1 cellular context compared by ENCODE assay signal in the genomic region with DNA sequence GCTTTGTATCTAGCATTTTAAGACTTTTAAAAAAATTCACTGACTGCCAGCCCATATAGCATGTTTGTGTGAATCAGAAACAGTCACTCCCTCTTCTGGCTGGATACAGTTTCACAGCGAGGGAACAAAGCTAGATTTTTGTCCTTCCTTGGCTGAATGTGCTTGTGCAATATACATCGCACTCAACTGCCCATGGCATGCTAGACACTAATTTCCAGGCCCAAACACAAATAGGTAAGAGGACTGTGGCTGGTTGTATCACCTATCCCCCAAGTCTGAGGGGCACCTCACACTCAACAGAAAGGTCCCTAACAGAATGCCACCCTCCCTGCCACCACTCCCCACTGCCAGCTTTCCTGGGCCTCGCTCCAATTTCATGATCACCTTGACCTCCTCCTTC.
TF ChIP-seq lines count a peak whose summit lies in the region.

No MANE protein-coding gene starts in this region.

TF ChIP-seq in HepG2, 621 proteins besides CTCF, POLR2A, EP300 and RAD21 (continued from another document):
- TF ChIP-seq, protein P1, sequence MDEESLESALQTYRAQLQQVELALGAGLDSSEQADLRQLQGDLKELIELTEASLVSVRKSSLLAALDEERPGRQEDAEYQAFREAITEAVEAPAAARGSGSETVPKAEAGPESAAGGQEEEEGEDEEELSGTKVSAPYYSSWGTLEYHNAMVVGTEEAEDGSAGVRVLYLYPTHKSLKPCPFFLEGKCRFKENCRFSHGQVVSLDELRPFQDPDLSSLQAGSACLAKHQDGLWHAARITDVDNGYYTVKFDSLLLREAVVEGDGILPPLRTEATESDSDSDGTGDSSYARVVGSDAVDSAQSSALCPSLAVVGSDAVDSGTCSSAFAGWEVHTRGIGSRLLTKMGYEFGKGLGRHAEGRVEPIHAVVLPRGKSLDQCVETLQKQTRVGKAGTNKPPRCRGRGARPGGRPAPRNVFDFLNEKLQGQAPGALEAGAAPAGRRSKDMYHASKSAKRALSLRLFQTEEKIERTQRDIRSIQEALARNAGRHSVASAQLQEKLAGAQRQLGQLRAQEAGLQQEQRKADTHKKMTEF (CRISPR knock-in tag; IDR thresholded peaks at IDR 0.05): 0 out of 2 replicates have a peak, but pooled peaks have one; percentile 31
- TF ChIP-seq ZNF121 (CRISPR knock-in tag; IDR thresholded peaks at IDR 0.05): no peak
- TF ChIP-seq, protein P2, sequence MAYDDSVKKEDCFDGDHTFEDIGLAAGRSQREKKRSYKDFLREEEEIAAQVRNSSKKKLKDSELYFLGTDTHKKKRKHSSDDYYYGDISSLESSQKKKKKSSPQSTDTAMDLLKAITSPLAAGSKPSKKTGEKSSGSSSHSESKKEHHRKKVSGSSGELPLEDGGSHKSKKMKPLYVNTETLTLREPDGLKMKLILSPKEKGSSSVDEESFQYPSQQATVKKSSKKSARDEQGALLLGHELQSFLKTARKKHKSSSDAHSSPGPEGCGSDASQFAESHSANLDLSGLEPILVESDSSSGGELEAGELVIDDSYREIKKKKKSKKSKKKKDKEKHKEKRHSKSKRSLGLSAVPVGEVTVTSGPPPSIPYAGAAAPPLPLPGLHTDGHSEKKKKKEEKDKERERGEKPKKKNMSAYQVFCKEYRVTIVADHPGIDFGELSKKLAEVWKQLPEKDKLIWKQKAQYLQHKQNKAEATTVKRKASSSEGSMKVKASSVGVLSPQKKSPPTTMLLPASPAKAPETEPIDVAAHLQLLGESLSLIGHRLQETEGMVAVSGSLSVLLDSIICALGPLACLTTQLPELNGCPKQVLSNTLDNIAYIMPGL (CRISPR knock-in tag; IDR thresholded peaks at IDR 0.05; ENCODE audit: borderline replicate concordance in 1 of 2, low read depth in 1 of 2): 0 out of 4 replicates have a peak, but pooled peaks have one; percentile 27 to 35
- TF ChIP-seq, protein P3, sequence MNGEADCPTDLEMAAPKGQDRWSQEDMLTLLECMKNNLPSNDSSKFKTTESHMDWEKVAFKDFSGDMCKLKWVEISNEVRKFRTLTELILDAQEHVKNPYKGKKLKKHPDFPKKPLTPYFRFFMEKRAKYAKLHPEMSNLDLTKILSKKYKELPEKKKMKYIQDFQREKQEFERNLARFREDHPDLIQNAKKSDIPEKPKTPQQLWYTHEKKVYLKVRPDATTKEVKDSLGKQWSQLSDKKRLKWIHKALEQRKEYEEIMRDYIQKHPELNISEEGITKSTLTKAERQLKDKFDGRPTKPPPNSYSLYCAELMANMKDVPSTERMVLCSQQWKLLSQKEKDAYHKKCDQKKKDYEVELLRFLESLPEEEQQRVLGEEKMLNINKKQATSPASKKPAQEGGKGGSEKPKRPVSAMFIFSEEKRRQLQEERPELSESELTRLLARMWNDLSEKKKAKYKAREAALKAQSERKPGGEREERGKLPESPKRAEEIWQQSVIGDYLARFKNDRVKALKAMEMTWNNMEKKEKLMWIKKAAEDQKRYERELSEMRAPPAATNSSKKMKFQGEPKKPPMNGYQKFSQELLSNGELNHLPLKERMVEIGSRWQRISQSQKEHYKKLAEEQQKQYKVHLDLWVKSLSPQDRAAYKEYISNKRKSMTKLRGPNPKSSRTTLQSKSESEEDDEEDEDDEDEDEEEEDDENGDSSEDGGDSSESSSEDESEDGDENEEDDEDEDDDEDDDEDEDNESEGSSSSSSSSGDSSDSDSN (CRISPR knock-in tag; IDR thresholded peaks at IDR 0.05): no peak
- TF ChIP-seq PAX8 (CRISPR knock-in tag; IDR thresholded peaks at IDR 0.05; ENCODE audit: borderline replicate concordance): no peak
- TF ChIP-seq TSC22D2 (CRISPR knock-in tag; IDR thresholded peaks at IDR 0.05; ENCODE audit: borderline replicate concordance): no peak
- TF ChIP-seq MLLT10 (CRISPR knock-in tag; IDR thresholded peaks at IDR 0.05): no peak
- TF ChIP-seq, protein P4, sequence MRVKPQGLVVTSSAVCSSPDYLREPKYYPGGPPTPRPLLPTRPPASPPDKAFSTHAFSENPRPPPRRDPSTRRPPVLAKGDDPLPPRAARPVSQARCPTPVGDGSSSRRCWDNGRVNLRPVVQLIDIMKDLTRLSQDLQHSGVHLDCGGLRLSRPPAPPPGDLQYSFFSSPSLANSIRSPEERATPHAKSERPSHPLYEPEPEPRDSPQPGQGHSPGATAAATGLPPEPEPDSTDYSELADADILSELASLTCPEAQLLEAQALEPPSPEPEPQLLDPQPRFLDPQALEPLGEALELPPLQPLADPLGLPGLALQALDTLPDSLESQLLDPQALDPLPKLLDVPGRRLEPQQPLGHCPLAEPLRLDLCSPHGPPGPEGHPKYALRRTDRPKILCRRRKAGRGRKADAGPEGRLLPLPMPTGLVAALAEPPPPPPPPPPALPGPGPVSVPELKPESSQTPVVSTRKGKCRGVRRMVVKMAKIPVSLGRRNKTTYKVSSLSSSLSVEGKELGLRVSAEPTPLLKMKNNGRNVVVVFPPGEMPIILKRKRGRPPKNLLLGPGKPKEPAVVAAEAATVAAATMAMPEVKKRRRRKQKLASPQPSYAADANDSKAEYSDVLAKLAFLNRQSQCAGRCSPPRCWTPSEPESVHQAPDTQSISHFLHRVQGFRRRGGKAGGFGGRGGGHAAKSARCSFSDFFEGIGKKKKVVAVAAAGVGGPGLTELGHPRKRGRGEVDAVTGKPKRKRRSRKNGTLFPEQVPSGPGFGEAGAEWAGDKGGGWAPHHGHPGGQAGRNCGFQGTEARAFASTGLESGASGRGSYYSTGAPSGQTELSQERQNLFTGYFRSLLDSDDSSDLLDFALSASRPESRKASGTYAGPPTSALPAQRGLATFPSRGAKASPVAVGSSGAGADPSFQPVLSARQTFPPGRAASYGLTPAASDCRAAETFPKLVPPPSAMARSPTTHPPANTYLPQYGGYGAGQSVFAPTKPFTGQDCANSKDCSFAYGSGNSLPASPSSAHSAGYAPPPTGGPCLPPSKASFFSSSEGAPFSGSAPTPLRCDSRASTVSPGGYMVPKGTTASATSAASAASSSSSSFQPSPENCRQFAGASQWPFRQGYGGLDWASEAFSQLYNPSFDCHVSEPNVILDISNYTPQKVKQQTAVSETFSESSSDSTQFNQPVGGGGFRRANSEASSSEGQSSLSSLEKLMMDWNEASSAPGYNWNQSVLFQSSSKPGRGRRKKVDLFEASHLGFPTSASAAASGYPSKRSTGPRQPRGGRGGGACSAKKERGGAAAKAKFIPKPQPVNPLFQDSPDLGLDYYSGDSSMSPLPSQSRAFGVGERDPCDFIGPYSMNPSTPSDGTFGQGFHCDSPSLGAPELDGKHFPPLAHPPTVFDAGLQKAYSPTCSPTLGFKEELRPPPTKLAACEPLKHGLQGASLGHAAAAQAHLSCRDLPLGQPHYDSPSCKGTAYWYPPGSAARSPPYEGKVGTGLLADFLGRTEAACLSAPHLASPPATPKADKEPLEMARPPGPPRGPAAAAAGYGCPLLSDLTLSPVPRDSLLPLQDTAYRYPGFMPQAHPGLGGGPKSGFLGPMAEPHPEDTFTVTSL (CRISPR knock-in tag; IDR thresholded peaks at IDR 0.05; ENCODE audit: borderline replicate concordance): no peak
- TF ChIP-seq ZNF550 (CRISPR knock-in tag; IDR thresholded peaks at IDR 0.05; ENCODE audit: borderline replicate concordance): no peak
- TF ChIP-seq, protein P5, sequence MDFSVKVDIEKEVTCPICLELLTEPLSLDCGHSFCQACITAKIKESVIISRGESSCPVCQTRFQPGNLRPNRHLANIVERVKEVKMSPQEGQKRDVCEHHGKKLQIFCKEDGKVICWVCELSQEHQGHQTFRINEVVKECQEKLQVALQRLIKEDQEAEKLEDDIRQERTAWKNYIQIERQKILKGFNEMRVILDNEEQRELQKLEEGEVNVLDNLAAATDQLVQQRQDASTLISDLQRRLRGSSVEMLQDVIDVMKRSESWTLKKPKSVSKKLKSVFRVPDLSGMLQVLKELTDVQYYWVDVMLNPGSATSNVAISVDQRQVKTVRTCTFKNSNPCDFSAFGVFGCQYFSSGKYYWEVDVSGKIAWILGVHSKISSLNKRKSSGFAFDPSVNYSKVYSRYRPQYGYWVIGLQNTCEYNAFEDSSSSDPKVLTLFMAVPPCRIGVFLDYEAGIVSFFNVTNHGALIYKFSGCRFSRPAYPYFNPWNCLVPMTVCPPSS (IDR thresholded peaks at IDR 0.05): no peak
- TF ChIP-seq PHF5A (CRISPR knock-in tag; IDR thresholded peaks at IDR 0.05; ENCODE audit: low read depth, unreplicated experiment): no peak
- TF ChIP-seq, protein P6, sequence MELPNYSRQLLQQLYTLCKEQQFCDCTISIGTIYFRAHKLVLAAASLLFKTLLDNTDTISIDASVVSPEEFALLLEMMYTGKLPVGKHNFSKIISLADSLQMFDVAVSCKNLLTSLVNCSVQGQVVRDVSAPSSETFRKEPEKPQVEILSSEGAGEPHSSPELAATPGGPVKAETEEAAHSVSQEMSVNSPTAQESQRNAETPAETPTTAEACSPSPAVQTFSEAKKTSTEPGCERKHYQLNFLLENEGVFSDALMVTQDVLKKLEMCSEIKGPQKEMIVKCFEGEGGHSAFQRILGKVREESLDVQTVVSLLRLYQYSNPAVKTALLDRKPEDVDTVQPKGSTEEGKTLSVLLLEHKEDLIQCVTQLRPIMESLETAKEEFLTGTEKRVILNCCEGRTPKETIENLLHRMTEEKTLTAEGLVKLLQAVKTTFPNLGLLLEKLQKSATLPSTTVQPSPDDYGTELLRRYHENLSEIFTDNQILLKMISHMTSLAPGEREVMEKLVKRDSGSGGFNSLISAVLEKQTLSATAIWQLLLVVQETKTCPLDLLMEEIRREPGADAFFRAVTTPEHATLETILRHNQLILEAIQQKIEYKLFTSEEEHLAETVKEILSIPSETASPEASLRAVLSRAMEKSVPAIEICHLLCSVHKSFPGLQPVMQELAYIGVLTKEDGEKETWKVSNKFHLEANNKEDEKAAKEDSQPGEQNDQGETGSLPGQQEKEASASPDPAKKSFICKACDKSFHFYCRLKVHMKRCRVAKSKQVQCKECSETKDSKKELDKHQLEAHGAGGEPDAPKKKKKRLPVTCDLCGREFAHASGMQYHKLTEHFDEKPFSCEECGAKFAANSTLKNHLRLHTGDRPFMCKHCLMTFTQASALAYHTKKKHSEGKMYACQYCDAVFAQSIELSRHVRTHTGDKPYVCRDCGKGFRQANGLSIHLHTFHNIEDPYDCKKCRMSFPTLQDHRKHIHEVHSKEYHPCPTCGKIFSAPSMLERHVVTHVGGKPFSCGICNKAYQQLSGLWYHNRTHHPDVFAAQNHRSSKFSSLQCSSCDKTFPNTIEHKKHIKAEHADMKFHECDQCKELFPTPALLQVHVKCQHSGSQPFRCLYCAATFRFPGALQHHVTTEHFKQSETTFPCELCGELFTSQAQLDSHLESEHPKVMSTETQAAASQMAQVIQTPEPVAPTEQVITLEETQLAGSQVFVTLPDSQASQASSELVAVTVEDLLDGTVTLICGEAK (IDR thresholded peaks at IDR 0.05): no peak
- TF ChIP-seq, protein P6 (CRISPR knock-in tag; IDR thresholded peaks at IDR 0.05): no peak
- TF ChIP-seq, protein P7, sequence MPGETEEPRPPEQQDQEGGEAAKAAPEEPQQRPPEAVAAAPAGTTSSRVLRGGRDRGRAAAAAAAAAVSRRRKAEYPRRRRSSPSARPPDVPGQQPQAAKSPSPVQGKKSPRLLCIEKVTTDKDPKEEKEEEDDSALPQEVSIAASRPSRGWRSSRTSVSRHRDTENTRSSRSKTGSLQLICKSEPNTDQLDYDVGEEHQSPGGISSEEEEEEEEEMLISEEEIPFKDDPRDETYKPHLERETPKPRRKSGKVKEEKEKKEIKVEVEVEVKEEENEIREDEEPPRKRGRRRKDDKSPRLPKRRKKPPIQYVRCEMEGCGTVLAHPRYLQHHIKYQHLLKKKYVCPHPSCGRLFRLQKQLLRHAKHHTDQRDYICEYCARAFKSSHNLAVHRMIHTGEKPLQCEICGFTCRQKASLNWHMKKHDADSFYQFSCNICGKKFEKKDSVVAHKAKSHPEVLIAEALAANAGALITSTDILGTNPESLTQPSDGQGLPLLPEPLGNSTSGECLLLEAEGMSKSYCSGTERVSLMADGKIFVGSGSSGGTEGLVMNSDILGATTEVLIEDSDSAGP (CRISPR knock-in tag; IDR thresholded peaks at IDR 0.05; ENCODE audit: borderline replicate concordance): no peak
- no peak for TF ChIP-seq ZFP37 (CRISPR knock-in tag; IDR thresholded peaks at IDR 0.05; ENCODE audit: borderline replicate concordance)
- no peak for TF ChIP-seq AKAP8 (CRISPR knock-in tag; IDR thresholded peaks at IDR 0.05)
- TF ChIP-seq CHD4 (IDR thresholded peaks at IDR 0.05; ENCODE audit: borderline replicate concordance, low read length): no peak
- no peak for TF ChIP-seq ZNF563 (CRISPR knock-in tag; IDR thresholded peaks at IDR 0.05)
- no peak for TF ChIP-seq ZNF451 (CRISPR knock-in tag; IDR thresholded peaks at IDR 0.05)
- no peak for TF ChIP-seq KLF15 (CRISPR knock-in tag; IDR thresholded peaks at IDR 0.05; ENCODE audit: borderline replicate concordance)
- no peak for TF ChIP-seq RBM39 (IDR thresholded peaks at IDR 0.05; ENCODE audit: low read depth, low read length, poor library complexity, severe bottlenecking)
- TF ChIP-seq SRSF1 (optimal IDR thresholded peaks at IDR 0.05; ENCODE audit: low read depth, low read length): no peak
- no peak for TF ChIP-seq ZSCAN31 (CRISPR knock-in tag; IDR thresholded peaks at IDR 0.05; ENCODE audit: low read depth)
- TF ChIP-seq NCOA1 (CRISPR knock-in tag; IDR thresholded peaks at IDR 0.05): peak; percentile 47; the same call in 1 of the 2 replicates
- TF ChIP-seq PCBP2 (optimal IDR thresholded peaks at IDR 0.05; ENCODE audit: low read depth, low read length, poor library complexity, severe bottlenecking): no peak
- no peak for TF ChIP-seq ZNF232 (CRISPR knock-in tag; IDR thresholded peaks at IDR 0.05; ENCODE audit: borderline replicate concordance)
- no peak for TF ChIP-seq PITX1 (CRISPR knock-in tag; IDR thresholded peaks at IDR 0.05)
- 0 out of 2 replicates have a peak, but pooled peaks have one; percentile 25 for TF ChIP-seq ZFX (CRISPR knock-in tag; IDR thresholded peaks at IDR 0.05; ENCODE audit: low read depth)
